Comparison of ENCODE assay signal across 9 cellular contexts in the genomic region with DNA sequence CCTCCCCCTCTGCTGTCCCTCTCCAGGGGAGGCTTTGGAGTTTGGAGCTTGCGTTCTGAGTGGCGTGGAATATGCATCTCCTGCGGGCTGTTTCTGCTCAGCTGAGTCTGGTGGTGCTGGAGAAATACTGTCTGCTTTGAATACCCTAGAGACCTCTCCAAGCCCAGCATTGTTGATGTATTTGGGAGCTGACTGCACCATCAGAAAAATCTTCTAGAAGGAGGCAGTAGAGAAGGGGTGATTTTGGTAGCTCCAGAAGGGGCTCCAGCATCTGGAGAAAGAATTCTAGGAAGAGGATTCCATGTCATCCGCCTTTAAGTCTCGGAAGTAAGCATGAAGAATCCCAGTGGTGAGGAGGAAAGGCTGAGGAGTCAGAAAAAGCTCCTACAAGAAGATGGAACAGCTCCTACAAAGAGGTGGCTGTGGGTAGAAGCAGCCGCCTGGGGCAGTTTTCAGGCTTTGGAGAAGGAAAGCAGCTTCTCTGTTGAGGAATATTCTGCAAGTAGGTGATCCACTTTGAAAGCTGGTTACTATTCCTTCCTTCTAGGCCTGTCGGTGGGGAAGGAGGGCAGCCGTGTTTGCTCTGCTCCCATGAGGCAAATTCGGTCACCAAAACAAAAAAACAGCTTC. TPM values are rescaled to one million over a fixed set of nuclear protein-coding genes. Genes with fewer than 3 reads are reported as not detected.
A peak's percentile ranks its signal among the peaks of the same experiment; 100 is the strongest.
DNase-seq lines count a peak whose midpoint lies in the region; ATAC-seq and TF ChIP-seq lines count a peak whose summit lies in the region.
"Had no signal": no experiment of that assay in that cellular context is flagged by ENCODE, and none has a peak within 500 bp of the region (broad histone marks: within the 10 kb centered on the region; RNA-seq: fewer than 3 reads in every experiment).

No MANE protein-coding gene starts in this region.

- POLR2A ChIA-PET in GM10248 (lab: Yijun Ruan, JAX): no interaction called here

- DNase-seq in NCI-H526 treated with DMSO at 0.1 percent for 48 hours (lab: John Stamatoyannopoulos, UW) (peak; percentile 81), body of pancreas (peak in 2 of 4 donors; percentile 5 to 10), suprapubic skin (ENCODE audit: low spot score in 2 of 2) (peak in 1 of 2 donors; percentile 40), SIG-M5 (lab: John Stamatoyannopoulos, UW) (no peak), GM10248 (ENCODE audit: extremely low spot score) (no peak), T-helper 9 cell (no peak)
- DNase-seq: activated CD4-positive, alpha-beta T cell treated with anti-CD3 and anti-CD28 coated beads, Interleukin-2, amount 10 ng/mL, durations not matched to agents 24 days and 14 days had no signal

- peaks cover 85% of the 10 kb centered on the region for H3K4me1 ChIP-seq in body of pancreas
- peaks cover 70 to 86% of the 10 kb centered on the region in 2 donors for H3K4me1 ChIP-seq in mucosa of rectum (ENCODE audit: control insufficient read depth in 2 of 2, insufficient read depth in 2 of 2, low read length in 2 of 2)
- H3K4me1 ChIP-seq in suprapubic skin: peaks cover 66% of the 10 kb centered on the region

- H3K9ac ChIP-seq in mucosa of rectum (ENCODE audit: low read depth in 1 of 2, low read length in 2 of 2): peak overlapping the region in 1 of 2 donors; percentile 40

- no peak for TF ChIP-seq CTCF in body of pancreas (IDR thresholded peaks at IDR 0.05)
- TF ChIP-seq CTCF in suprapubic skin (IDR thresholded peaks at IDR 0.05): no peak
- no peak for TF ChIP-seq CTCF in GM10248 (IDR thresholded peaks at IDR 0.05; ENCODE audit: control extremely low read depth, extremely low read depth, low read depth, missing control alignments)

- WGBS in body of pancreas, 2 donors: 63 to 75% methylated on average over 9 of the region's 9 CpGs
- 67% methylated on average over 9 of the region's 9 CpGs for WGBS in suprapubic skin

- peak overlapping the region in 3 of 4 donors; percentile 15 to 51 (median 22) for H3K27ac ChIP-seq in body of pancreas
- peak overlapping the region; percentile 47 to 48 for H3K27ac ChIP-seq in mucosa of rectum (ENCODE audit: low read depth in 2 of 2, low read length in 2 of 2)
- peak overlapping the region; percentile 35 for H3K27ac ChIP-seq in suprapubic skin

- CTCF ChIA-PET in GM10248 (lab: Yijun Ruan, JAX): interaction anchor here (0.6 to 2.3 kb wide), 10 partner anchors 10 to 294 kb away, joined by 3 to 9 read pairs (median 4); partner anchors contain the start of genes CFAP251, MLXIP and RHOF

- intact Hi-C loops in body of pancreas (cut with DNase I): no loop called here

- H3K36me3 ChIP-seq in body of pancreas (replicated peaks in 1 of 2; ENCODE audit: insufficient read depth in 1 of 2, low read depth in 2 of 2): peaks cover 0 to 5% of the 10 kb centered on the region in 2 donors
- H3K36me3 ChIP-seq in mucosa of rectum (ENCODE audit: control insufficient read depth in 2 of 2, insufficient read depth in 2 of 2, low read length in 2 of 2): peaks cover 15 to 21% of the 10 kb centered on the region in 2 donors
- peaks cover 27% of the 10 kb centered on the region for H3K36me3 ChIP-seq in suprapubic skin

- H3K4me3 ChIP-seq in body of pancreas (no peak overlapping the region), mucosa of rectum (ENCODE audit: low read length in 2 of 2) (no peak overlapping the region), suprapubic skin (no peak overlapping the region)

- ATAC-seq in body of pancreas: no peak
- ATAC-seq: activated naive CD4-positive, alpha-beta T cell treated with anti-CD3 and anti-CD28 coated beads, Interleukin-2, amount 50 U/mL, for 72 hours had no signal

- H3K9me3 ChIP-seq in body of pancreas: no peaks in the 10 kb centered on the region
- H3K9me3 ChIP-seq in mucosa of rectum (ENCODE audit: control insufficient read depth in 2 of 2, low read length in 2 of 2): no peaks in the 10 kb centered on the region
- no peaks in the 10 kb centered on the region for H3K9me3 ChIP-seq in suprapubic skin

- no peak for TF ChIP-seq POLR2A in body of pancreas (IDR thresholded peaks at IDR 0.05)
- no peak for TF ChIP-seq POLR2A in suprapubic skin (IDR thresholded peaks at IDR 0.05)

- TF ChIP-seq EP300 in suprapubic skin (IDR thresholded peaks at IDR 0.05): no peak

- H3K27me3 ChIP-seq in body of pancreas (no peaks in the 10 kb centered on the region), mucosa of rectum (ENCODE audit: control insufficient read depth in 2 of 2, insufficient read depth in 2 of 2, low read length in 2 of 2) (no peaks in the 10 kb centered on the region), suprapubic skin (no peaks in the 10 kb centered on the region)

RNA-seq across cellular contexts. Expression of gene MLXIP, which starts 9.7 kb away (rescaled TPM):
- total RNA-seq in body of pancreas (10 to 100 TPM; 43.6 to 84.0 TPM), suprapubic skin (10 to 100 TPM; 25.2 to 91.4 (median 35.4) TPM)
